ENCODE assay signal across 9 cellular contexts in genomic region chr19:47419037-47419783, GRCh38. TPM values are rescaled to one million over a fixed set of nuclear protein-coding genes. Genes with fewer than 3 reads are reported as not detected.
DNase-seq lines count a peak whose midpoint lies in the region; ATAC-seq and TF ChIP-seq lines count a peak whose summit lies in the region.
"Had no signal": no experiment of that assay in that cellular context is flagged by ENCODE, and none has a peak within 500 bp of the region (broad histone marks: within the 10 kb centered on the region; RNA-seq: fewer than 3 reads in every experiment).

Gene MEIS3 (minus strand): TSS chr19:47419527. CDS start chr19:47419081, 446 bp downstream.

- peaks cover 82% of the 10 kb centered on the region for H3K27me3 Mint-ChIP-seq in CD4-positive, CD25-positive, alpha-beta regulatory T cell

- H2AFZ ChIP-seq in osteoblast (ENCODE audit: low read length): no peak within 1 kb of the TSS

- TF ChIP-seq POLR2A in esophagus muscularis mucosa (IDR thresholded peaks at IDR 0.05; ENCODE audit: low read depth): no peak

- H4K20me1 ChIP-seq in osteoblast (ENCODE audit: insufficient read depth, low read length): no peaks in the 10 kb centered on the region

- no peaks in the 10 kb centered on the region for H3K79me2 ChIP-seq in osteoblast (ENCODE audit: insufficient read depth, low read length)

- DNase-seq in CD4-positive, CD25-positive, alpha-beta regulatory T cell: no peak
- DNase-seq in NCI-H69 (lab: John Stamatoyannopoulos, UW): peak; percentile 53
- no peak for DNase-seq in esophagus muscularis mucosa (ENCODE audit: extremely low spot score)
- DNase-seq in osteoblast (ENCODE audit: insufficient read length, low spot score, missing footprints): peak; percentile 87
- DNase-seq in NCI-H2107 treated with DMSO at 0.1 percent for 48 hours (lab: John Stamatoyannopoulos, UW; ENCODE audit: unreplicated experiment): no peak
- no peak for DNase-seq in GOT3 (lab: John Stamatoyannopoulos, UW)
- no peak for DNase-seq in C1 segment of cervical spinal cord (lab: John Stamatoyannopoulos, UW)
- DNase-seq: MM.1S had no signal

- no peak within 1 kb of the TSS for H3K27ac ChIP-seq in CD4-positive, CD25-positive, alpha-beta regulatory T cell (ENCODE audit: insufficient read depth, low read length, poor library complexity, severe bottlenecking)
- H3K27ac ChIP-seq in esophagus muscularis mucosa (replicated peaks in 1 of 4): peak within 1 kb of the TSS in 2 of 4 donors; percentile 26 to 49
- H3K27ac ChIP-seq in osteoblast (ENCODE audit: low read depth, low read length): no peak within 1 kb of the TSS

- H3K36me3 ChIP-seq in CD4-positive, CD25-positive, alpha-beta regulatory T cell (ENCODE audit: control insufficient read depth, insufficient read depth, low read length): no peaks in the 10 kb centered on the region
- H3K36me3 ChIP-seq in esophagus muscularis mucosa: peaks cover 0 to 5% (median 2%) of the 10 kb centered on the region in 4 donors
- no peaks in the 10 kb centered on the region for H3K36me3 ChIP-seq in osteoblast (ENCODE audit: insufficient read depth, low read length)

- peaks cover 29% of the 10 kb centered on the region for H3K27me3 ChIP-seq in CD4-positive, CD25-positive, alpha-beta regulatory T cell (ENCODE audit: control insufficient read depth, insufficient read depth, low read length)
- H3K27me3 ChIP-seq in esophagus muscularis mucosa: peaks cover 0 to 92% (median 34%) of the 10 kb centered on the region in 4 donors
- H3K27me3 ChIP-seq in osteoblast (ENCODE audit: insufficient read depth, low read length): peaks cover 66% of the 10 kb centered on the region

- peaks cover 9% of the 10 kb centered on the region for H3K36me3 Mint-ChIP-seq in CD4-positive, CD25-positive, alpha-beta regulatory T cell

- H3K9me3 ChIP-seq in CD4-positive, CD25-positive, alpha-beta regulatory T cell (ENCODE audit: control insufficient read depth in 2 of 2, low read length in 2 of 2): no peaks in the 10 kb centered on the region
- H3K9me3 ChIP-seq in esophagus muscularis mucosa: no peaks in the 10 kb centered on the region
- H3K9me3 ChIP-seq in osteoblast (ENCODE audit: low read depth, low read length): no peaks in the 10 kb centered on the region

- WGBS in esophagus muscularis mucosa: 2% methylated on average over 10 of the region's 69 CpGs

- TF ChIP-seq CTCF in esophagus muscularis mucosa (IDR thresholded peaks at IDR 0.05) (no peak), osteoblast (IDR thresholded peaks at IDR 0.05; ENCODE audit: extremely low read depth, low read depth, low read length) (no peak)

- peaks cover 0 to 5% (median 0%) of the 10 kb centered on the region in 7 donors for H3K9me3 Mint-ChIP-seq in CD4-positive, CD25-positive, alpha-beta regulatory T cell

- ATAC-seq in CD4-positive, CD25-positive, alpha-beta regulatory T cell (ENCODE audit: low read depth in 2 of 2): no peak
- ATAC-seq in HG03159 (IDR thresholded peaks at IDR 0.05; ENCODE audit: unreplicated experiment): no peak

- no peak within 1 kb of the TSS for H3K4me3 ChIP-seq in CD4-positive, CD25-positive, alpha-beta regulatory T cell (ENCODE audit: low read depth, low read length)
- H3K4me3 ChIP-seq in esophagus muscularis mucosa (peak within 1 kb of the TSS; percentile 60 to 87 (median 62)), osteoblast (ENCODE audit: insufficient read depth, low read length) (peak within 1 kb of the TSS; percentile 28)

- no peak within 1 kb of the TSS for H3K4me2 ChIP-seq in osteoblast (ENCODE audit: insufficient read depth, low read length)

- intact Hi-C loops in esophagus muscularis mucosa (cut with DNase I): no loop called here

- H3K4me1 ChIP-seq in CD4-positive, CD25-positive, alpha-beta regulatory T cell (ENCODE audit: control insufficient read depth, insufficient read depth, low read length, poor library complexity, severe bottlenecking): peaks cover 30% of the 10 kb centered on the region
- H3K4me1 ChIP-seq in esophagus muscularis mucosa (peaks cover 0 to 52% (median 29%) of the 10 kb centered on the region in 4 donors), osteoblast (ENCODE audit: insufficient read depth, low read length) (peaks cover 4% of the 10 kb centered on the region)

- H3K27ac Mint-ChIP-seq in CD4-positive, CD25-positive, alpha-beta regulatory T cell: no peak within 1 kb of the TSS

- no peak for TF ChIP-seq EP300 in esophagus muscularis mucosa (IDR thresholded peaks at IDR 0.05)

- peaks cover 4 to 48% (median 23%) of the 10 kb centered on the region in 4 donors for H3K4me1 Mint-ChIP-seq in CD4-positive, CD25-positive, alpha-beta regulatory T cell

- H3K4me3 Mint-ChIP-seq in CD4-positive, CD25-positive, alpha-beta regulatory T cell: peak within 1 kb of the TSS; percentile 73 to 86 (median 81)

RNA-seq across cellular contexts. Expression of gene MEIS3, which starts in this region (rescaled TPM):
- total RNA-seq in CD4-positive, CD25-positive, alpha-beta regulatory T cell: not detected
- polyA plus RNA-seq in CD4-positive, CD25-positive, alpha-beta regulatory T cell: 1 to 10 TPM in 1 of 4 donors, under 1 TPM in 2, not detected in 1; 0.13 to 1.0 (median 0.44) TPM
- total RNA-seq in esophagus muscularis mucosa: 10 to 100 TPM; 22.8 to 33.2 (median 30.7) TPM
- total RNA-seq in osteoblast: 8.3 and 19.7 TPM in 2 replicates

Comparison
In these comparisons a context has a peak if more than half of its experiments do, and no peak if none do; other contexts are left out.
1. DNase-seq: peak in NCI-H69 (single experiment) and osteoblast (single experiment); none in CD4-positive, CD25-positive, alpha-beta regulatory T cell (0 of 3), esophagus muscularis mucosa (single experiment), NCI-H2107 treated with DMSO at 0.1 percent for 48 hours (single experiment), GOT3 (single experiment) and C1 segment of cervical spinal cord (0 of 14).